ENCODE assay signal across 1 cellular context in the genomic region with DNA sequence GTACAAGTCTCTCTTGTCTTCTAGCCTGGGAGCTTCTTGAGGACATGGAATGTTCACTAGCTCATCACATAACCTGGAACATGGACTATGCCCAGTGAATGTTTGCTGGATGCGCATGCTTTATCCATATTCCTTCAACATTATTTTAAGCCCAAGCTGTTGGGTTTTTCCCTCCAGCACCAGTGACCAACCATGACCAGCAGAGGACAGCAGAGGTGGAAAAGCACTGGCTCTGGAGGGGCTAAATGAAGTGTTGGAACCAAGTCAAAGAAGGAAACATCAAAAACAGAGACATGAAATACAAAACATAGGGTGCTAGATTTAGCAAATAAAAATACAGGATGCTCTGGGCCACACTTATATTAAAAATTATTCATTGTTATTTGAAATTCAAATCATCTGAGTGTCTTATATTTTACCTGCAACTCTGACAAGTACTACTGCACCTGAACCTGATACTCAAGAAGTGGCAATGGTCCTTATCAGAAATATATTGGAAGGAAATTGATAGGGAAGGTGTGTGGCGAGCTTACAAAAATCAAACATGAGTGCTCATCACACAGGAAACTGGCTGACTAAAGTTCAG.
A peak's percentile ranks its signal among the peaks of the same experiment; 100 is the strongest.
TF ChIP-seq lines count a peak whose summit lies in the region.

No MANE protein-coding gene starts in this region.

TF ChIP-seq in K562, 482 proteins besides CTCF, POLR2A, EP300 and RAD21 (continued from another document):
- no peak for TF ChIP-seq CREBBP (IDR thresholded peaks at IDR 0.05; ENCODE audit: low read depth, low read length)
- TF ChIP-seq, protein P1, sequence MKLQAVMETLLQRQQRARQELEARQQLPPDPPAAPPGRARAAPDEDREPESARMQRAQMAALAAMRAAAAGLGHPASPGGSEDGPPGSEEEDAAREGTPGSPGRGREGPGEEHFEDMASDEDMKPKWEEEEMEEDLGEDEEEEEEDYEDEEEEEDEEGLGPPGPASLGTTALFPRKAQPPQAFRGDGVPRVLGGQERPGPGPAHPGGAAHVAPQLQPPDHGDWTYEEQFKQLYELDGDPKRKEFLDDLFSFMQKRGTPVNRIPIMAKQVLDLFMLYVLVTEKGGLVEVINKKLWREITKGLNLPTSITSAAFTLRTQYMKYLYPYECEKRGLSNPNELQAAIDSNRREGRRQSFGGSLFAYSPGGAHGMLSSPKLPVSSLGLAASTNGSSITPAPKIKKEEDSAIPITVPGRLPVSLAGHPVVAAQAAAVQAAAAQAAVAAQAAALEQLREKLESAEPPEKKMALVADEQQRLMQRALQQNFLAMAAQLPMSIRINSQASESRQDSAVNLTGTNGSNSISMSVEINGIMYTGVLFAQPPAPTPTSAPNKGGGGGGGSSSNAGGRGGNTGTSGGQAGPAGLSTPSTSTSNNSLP (IDR thresholded peaks at IDR 0.05; ENCODE audit: borderline replicate concordance, low read depth, low read length), result no peak
- TF ChIP-seq, protein P2, sequence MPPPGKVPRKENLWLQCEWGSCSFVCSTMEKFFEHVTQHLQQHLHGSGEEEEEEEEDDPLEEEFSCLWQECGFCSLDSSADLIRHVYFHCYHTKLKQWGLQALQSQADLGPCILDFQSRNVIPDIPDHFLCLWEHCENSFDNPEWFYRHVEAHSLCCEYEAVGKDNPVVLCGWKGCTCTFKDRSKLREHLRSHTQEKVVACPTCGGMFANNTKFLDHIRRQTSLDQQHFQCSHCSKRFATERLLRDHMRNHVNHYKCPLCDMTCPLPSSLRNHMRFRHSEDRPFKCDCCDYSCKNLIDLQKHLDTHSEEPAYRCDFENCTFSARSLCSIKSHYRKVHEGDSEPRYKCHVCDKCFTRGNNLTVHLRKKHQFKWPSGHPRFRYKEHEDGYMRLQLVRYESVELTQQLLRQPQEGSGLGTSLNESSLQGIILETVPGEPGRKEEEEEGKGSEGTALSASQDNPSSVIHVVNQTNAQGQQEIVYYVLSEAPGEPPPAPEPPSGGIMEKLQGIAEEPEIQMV (tag; conservative IDR thresholded peaks at IDR 0.05; ENCODE audit: low read depth), result no peak
- TF ChIP-seq, protein P3, sequence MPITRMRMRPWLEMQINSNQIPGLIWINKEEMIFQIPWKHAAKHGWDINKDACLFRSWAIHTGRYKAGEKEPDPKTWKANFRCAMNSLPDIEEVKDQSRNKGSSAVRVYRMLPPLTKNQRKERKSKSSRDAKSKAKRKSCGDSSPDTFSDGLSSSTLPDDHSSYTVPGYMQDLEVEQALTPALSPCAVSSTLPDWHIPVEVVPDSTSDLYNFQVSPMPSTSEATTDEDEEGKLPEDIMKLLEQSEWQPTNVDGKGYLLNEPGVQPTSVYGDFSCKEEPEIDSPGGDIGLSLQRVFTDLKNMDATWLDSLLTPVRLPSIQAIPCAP (CRISPR knock-in tag; IDR thresholded peaks at IDR 0.05; ENCODE audit: borderline replicate concordance), result no peak
- TF ChIP-seq, protein P4, sequence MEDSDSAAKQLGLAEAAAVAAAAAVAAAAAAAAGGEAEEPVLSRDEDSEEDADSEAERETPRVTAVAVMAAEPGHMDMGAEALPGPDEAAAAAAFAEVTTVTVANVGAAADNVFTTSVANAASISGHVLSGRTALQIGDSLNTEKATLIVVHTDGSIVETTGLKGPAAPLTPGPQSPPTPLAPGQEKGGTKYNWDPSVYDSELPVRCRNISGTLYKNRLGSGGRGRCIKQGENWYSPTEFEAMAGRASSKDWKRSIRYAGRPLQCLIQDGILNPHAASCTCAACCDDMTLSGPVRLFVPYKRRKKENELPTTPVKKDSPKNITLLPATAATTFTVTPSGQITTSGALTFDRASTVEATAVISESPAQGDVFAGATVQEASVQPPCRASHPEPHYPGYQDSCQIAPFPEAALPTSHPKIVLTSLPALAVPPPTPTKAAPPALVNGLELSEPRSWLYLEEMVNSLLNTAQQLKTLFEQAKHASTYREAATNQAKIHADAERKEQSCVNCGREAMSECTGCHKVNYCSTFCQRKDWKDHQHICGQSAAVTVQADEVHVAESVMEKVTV (CRISPR knock-in tag; IDR thresholded peaks at IDR 0.05), result 0 out of 2 replicates have a peak, but pooled peaks have one; percentile 17
